In the genomic region with DNA sequence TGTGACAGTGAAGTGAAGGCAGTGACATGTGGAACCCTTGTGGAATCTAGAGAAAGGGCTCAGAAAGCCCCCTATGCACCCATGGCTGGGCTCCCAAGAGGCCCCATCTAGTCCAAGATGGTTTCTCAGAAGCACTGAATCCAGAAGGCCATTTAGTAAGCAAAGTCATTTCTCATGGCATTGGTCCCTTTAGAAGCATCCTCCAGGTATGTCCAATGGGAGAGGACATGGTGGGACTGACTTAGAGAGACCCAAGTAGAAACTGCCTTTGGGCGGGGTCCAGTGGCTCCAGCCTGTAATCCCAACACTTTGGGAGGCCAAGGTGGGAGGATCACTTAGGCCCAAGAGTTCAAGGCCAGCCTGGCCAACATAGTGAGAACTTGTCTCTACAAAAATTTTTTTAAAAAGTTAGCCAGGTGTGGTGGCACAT, we compare ENCODE assay signal across 29 cellular contexts.
DNase-seq lines count a peak whose midpoint lies in the region; ATAC-seq, FAIRE-seq and TF ChIP-seq lines count a peak whose summit lies in the region.
"Had no signal": no experiment of that assay in that cellular context is flagged by ENCODE, and none has a peak within 500 bp of the region (broad histone marks: within the 10 kb centered on the region; RNA-seq: fewer than 3 reads in every experiment).

No MANE protein-coding gene starts in this region.

- intact Hi-C loops in heart right ventricle (cut with DNase I) (no loop called here), right cardiac atrium (cut with DNase I) (no loop called here), tibial artery (cut with DNase I; ENCODE audit: low total_unique reads) (no loop called here), sciatic nerve (cut with DNase I) (no loop called here)

- peak overlapping the region; percentile 47 for H3K4me2 ChIP-seq in MM.1S (ENCODE audit: low read depth, low read length)
- H3K4me2 ChIP-seq: SK-N-SH had no signal

- H3K4me3 ChIP-seq in heart right ventricle (no peak overlapping the region), right cardiac atrium (ENCODE audit: low read length) (no peak overlapping the region), MM.1S (ENCODE audit: low read length) (no peak overlapping the region), gastroesophageal sphincter (no peak overlapping the region), tibial artery (no peak overlapping the region)
- H3K4me3 ChIP-seq: K562, MG63, prostate gland, stomach had no signal

- H3K27ac ChIP-seq in heart right ventricle (peak overlapping the region in 8 of 10 donors; percentile 20 to 69 (median 50)), right cardiac atrium (ENCODE audit: low read length) (no peak overlapping the region), MM.1S (ENCODE audit: low read length) (no peak overlapping the region), gastroesophageal sphincter (peak overlapping the region in 3 of 4 donors; percentile 39 to 85 (median 58)), tibial artery (peak overlapping the region; percentile 13 to 61)
- H3K27ac ChIP-seq: neutrophil had no signal

- no peak overlapping the region for H3K9ac ChIP-seq in MM.1S (ENCODE audit: low read length)
- H3K9ac ChIP-seq: SK-N-SH had no signal

- H3F3A ChIP-seq in MM.1S (ENCODE audit: insufficient read depth, low read length): peaks cover 18% of the 10 kb centered on the region

- H3K79me2 ChIP-seq in MM.1S (ENCODE audit: low read length): no peaks in the 10 kb centered on the region

- TF ChIP-seq EP300 in gastroesophageal sphincter (IDR thresholded peaks at IDR 0.05): no peak

- no peaks in the 10 kb centered on the region for H3K9me3 ChIP-seq in heart right ventricle
- no peaks in the 10 kb centered on the region for H3K9me3 ChIP-seq in right cardiac atrium (ENCODE audit: control insufficient read depth, low read length)
- H3K9me3 ChIP-seq in MM.1S (replicated peaks; ENCODE audit: insufficient read depth, low read length): no peaks in the 10 kb centered on the region
- no peaks in the 10 kb centered on the region for H3K9me3 ChIP-seq in gastroesophageal sphincter
- no peaks in the 10 kb centered on the region for H3K9me3 ChIP-seq in tibial artery
- H3K9me3 ChIP-seq: MG63, neutrophil, prostate gland, SK-N-SH, stomach had no signal

- WGBS in heart right ventricle, 2 donors: 90 to 98% methylated on average over 1 of the region's 1 CpG
- WGBS in right cardiac atrium: 100% methylated on average over 1 of the region's 1 CpG
- 100% methylated on average over 1 of the region's 1 CpG for WGBS in gastroesophageal sphincter (ENCODE audit: low coverage in 1 of 2), 2 donors

- no peak for ATAC-seq in heart right ventricle
- ATAC-seq in right cardiac atrium: no peak
- no peak for ATAC-seq in gastroesophageal sphincter
- no peak for ATAC-seq in sciatic nerve
- ATAC-seq: K562 had no signal

- H3K36me3 ChIP-seq in heart right ventricle (no peaks in the 10 kb centered on the region), MM.1S (replicated peaks; ENCODE audit: insufficient read depth, low read length) (no peaks in the 10 kb centered on the region), gastroesophageal sphincter (no peaks in the 10 kb centered on the region), tibial artery (no peaks in the 10 kb centered on the region)
- H3K36me3 ChIP-seq: MG63, neutrophil, prostate gland, stomach had no signal

- no peaks in the 10 kb centered on the region for H4K20me1 ChIP-seq in MM.1S (ENCODE audit: insufficient read depth, low read length)

- TF ChIP-seq POLR2A in gastroesophageal sphincter (IDR thresholded peaks at IDR 0.05): no peak

- no peak overlapping the region for H2AFZ ChIP-seq in MM.1S (ENCODE audit: low read length)

- DNase-seq in heart right ventricle (no peak), right cardiac atrium (no peak), MM.1S (no peak), tibial artery (no peak), sciatic nerve (ENCODE audit: low spot score) (no peak), RCC 7860 (ENCODE audit: low spot score) (no peak), NCI-H510A treated with DMSO at 0.1 percent for 48 hours (lab: John Stamatoyannopoulos, UW) (no peak)
- DNase-seq: activated CD4-positive, alpha-beta T cell treated with anti-CD3 and anti-CD28 coated beads for 48 hours; activated naive CD4-positive, alpha-beta T cell treated with anti-CD3 and anti-CD28 coated beads, Interleukin-2, amount 50 U/mL, for 16 hours; activated T-cell treated with anti-CD3 and anti-CD28 coated beads, Interleukin-2, amount 50 U/mL, for 72 hours; anterior cingulate cortex; effector CD8-positive, alpha-beta T cell; foreskin fibroblast; HCEC 1CT; mesenchymal stem cell; MG63; NCI-H2081; NCI-H226; NCI-H82; SK-N-SH; stimulated activated CD4-positive, alpha-beta T cell treated with anti-CD3 and anti-CD28 coated beads, Interleukin-15, amount 100 ng/mL, for 24 hours; stomach; trophoblast cell had no signal

- TF ChIP-seq CTCF in heart right ventricle (IDR thresholded peaks at IDR 0.05): no peak
- TF ChIP-seq CTCF in MM.1S (IDR thresholded peaks at IDR 0.05; ENCODE audit: low read length): no peak
- no peak for TF ChIP-seq CTCF in gastroesophageal sphincter (IDR thresholded peaks at IDR 0.05)
- no peak for TF ChIP-seq CTCF in tibial artery (IDR thresholded peaks at IDR 0.05)

- no peaks in the 10 kb centered on the region for H3K27me3 ChIP-seq in heart right ventricle
- H3K27me3 ChIP-seq in right cardiac atrium (ENCODE audit: control insufficient read depth, insufficient read depth): no peaks in the 10 kb centered on the region
- H3K27me3 ChIP-seq in MM.1S (replicated peaks; ENCODE audit: insufficient read depth, low read length): peaks cover 76% of the 10 kb centered on the region
- H3K27me3 ChIP-seq in gastroesophageal sphincter: no peaks in the 10 kb centered on the region
- no peaks in the 10 kb centered on the region for H3K27me3 ChIP-seq in tibial artery
- H3K27me3 ChIP-seq: MG63, neutrophil, stomach had no signal

- peaks cover 14 to 65% (median 49%) of the 10 kb centered on the region in 9 donors for H3K4me1 ChIP-seq in heart right ventricle
- peaks cover 10% of the 10 kb centered on the region for H3K4me1 ChIP-seq in right cardiac atrium (ENCODE audit: control insufficient read depth, insufficient read depth, low read length)
- peaks cover 16% of the 10 kb centered on the region for H3K4me1 ChIP-seq in MM.1S (ENCODE audit: low read length)
- peaks cover 7 to 68% (median 16%) of the 10 kb centered on the region in 3 donors for H3K4me1 ChIP-seq in gastroesophageal sphincter
- peaks cover 0 to 53% (median 35%) of the 10 kb centered on the region in 4 donors for H3K4me1 ChIP-seq in tibial artery
- H3K4me1 ChIP-seq: prostate gland had no signal

- no peak for FAIRE-seq in RCC 7860 (lab: Jason Lieb, UNC)
- FAIRE-seq: bronchial epithelial cell, colon, K562 had no signal

- H3K9me2 ChIP-seq in MM.1S (replicated peaks; ENCODE audit: insufficient read depth, low read length): no peaks in the 10 kb centered on the region
- H3K9me2 ChIP-seq: SK-N-SH had no signal

Comparison
In these comparisons a context has a peak if more than half of its experiments do, and no peak if none do; other contexts are left out.
1. H3K27ac ChIP-seq: peak in heart right ventricle (8 of 10), gastroesophageal sphincter (3 of 4) and tibial artery (2 of 2); none in right cardiac atrium (single experiment) and MM.1S (single experiment).